ENCODE assay signal across 23 cellular contexts in genomic region chr22:22079404-22080148, GRCh38.
"Had no signal": no experiment of that assay in that cellular context is flagged by ENCODE, and none has a peak within 500 bp of the region (broad histone marks: within the 10 kb centered on the region; RNA-seq: fewer than 3 reads in every experiment).

No MANE protein-coding gene starts in this region.

- ATAC-seq: activated T-cell treated with anti-CD3 and anti-CD28 coated beads, Interleukin-2, amount 50 U/mL, for 72 hours; WTC11 had no signal

- DNase-seq: activated CD4-positive, alpha-beta memory T cell treated with anti-CD3 and anti-CD28 coated beads for 36 hours; activated CD4-positive, alpha-beta T cell treated with anti-CD3 and anti-CD28 coated beads, Interleukin-2, amount 10 ng/mL, durations not matched to agents 24 days and 14 days; activated CD4-positive, CD25-positive, alpha-beta regulatory T cell treated with anti-CD3 and anti-CD28 coated beads, Interleukin-2, amount 50 U/mL, for 72 hours; activated CD8-positive, alpha-beta memory T cell treated with anti-CD3 and anti-CD28 coated beads for 24 hours; activated gamma-delta T cell treated with Interleukin-2 at 50 U/mL for 16 hours; activated naive CD4-positive, alpha-beta T cell treated with anti-CD3 and anti-CD28 coated beads, Interleukin-2, amount 10 ng/mL, durations not matched to agents 7 days and 5 days; activated naive CD8-positive, alpha-beta T cell treated with anti-CD3 and anti-CD28 coated beads for 36 hours; activated T-cell treated with anti-CD3 and anti-CD28 coated beads, Interleukin-2, amount 50 U/mL, for 72 hours; brain microvascular endothelial cell; MV-4-11; NCI-H1092 treated with DMSO at 0.1 percent for 48 hours; NCI-H1417 treated with DMSO at 0.1 percent for 48 hours; NCI-H2029; NCI-H2107; NCI-H226; NCI-H510A treated with DMSO at 0.1 percent for 48 hours; NCI-H69; NK-92 treated with Interleukin-12 subunit alpha and Interleukin-12 subunit beta, amount 100 ng/mL, for 24 hours; PC-9; SHP77 treated with DMSO at 0.1 percent for 48 hours had no signal

- H3K27ac ChIP-seq: brain microvascular endothelial cell, cardiac muscle cell, PC-9 had no signal

- H3K27me3 ChIP-seq: MG63 had no signal

- H3K4me3 ChIP-seq: cardiac muscle cell, MG63, PC-9 had no signal

- H3K4me2 ChIP-seq: PC-9 had no signal

- H3K36me3 ChIP-seq: brain microvascular endothelial cell, cardiac muscle cell, MG63 had no signal

- H2AFZ ChIP-seq: PC-9 had no signal
